16 cellular contexts compared by ENCODE assay signal in genomic region chr4:184838249-184839074, GRCh38. TPM values are rescaled to one million over a fixed set of nuclear protein-coding genes. Genes with fewer than 3 reads are reported as not detected.
DNase-seq lines count a peak whose midpoint lies in the region; ATAC-seq, FAIRE-seq and TF ChIP-seq lines count a peak whose summit lies in the region.
"Had no signal": no experiment of that assay in that cellular context is flagged by ENCODE, and none has a peak within 500 bp of the region (broad histone marks: within the 10 kb centered on the region; RNA-seq: fewer than 3 reads in every experiment).

No MANE protein-coding gene starts in this region.

- TF ChIP-seq CTCF in 22Rv1 (IDR thresholded peaks at IDR 0.05) (no peak), fibroblast of mammary gland (conservative IDR thresholded peaks at IDR 0.05; ENCODE audit: control insufficient read depth, insufficient read depth, low read depth, low read length) (no peak), kidney (IDR thresholded peaks at IDR 0.05; ENCODE audit: borderline replicate concordance, extremely low read depth, insufficient read depth) (no peak), mucosa of descending colon (IDR thresholded peaks at IDR 0.05) (no peak)

- H3K4me1 ChIP-seq in GM23248 (ENCODE audit: insufficient read depth), result no peaks in the 10 kb centered on the region
- H3K4me1 ChIP-seq in kidney (ENCODE audit: control insufficient read depth in 1 of 2, insufficient read depth in 1 of 2, low read depth in 1 of 2, low read length in 2 of 2), result no peaks in the 10 kb centered on the region
- H3K4me1 ChIP-seq in mucosa of descending colon (ENCODE audit: low read depth), result no peaks in the 10 kb centered on the region
- H3K4me1 ChIP-seq: pancreas, stomach had no signal

- no peak for FAIRE-seq in kidney (lab: Jason Lieb, UNC)
- FAIRE-seq: bronchial epithelial cell, pancreas, small intestine had no signal

- no peaks in the 10 kb centered on the region for H3F3A ChIP-seq in GM23248 (ENCODE audit: insufficient read depth)

- no peaks in the 10 kb centered on the region for H4K20me1 ChIP-seq in GM23248 (ENCODE audit: insufficient read depth)

- H3K27me3 ChIP-seq in GM23248 (replicated peaks; ENCODE audit: insufficient read depth), result no peaks in the 10 kb centered on the region; the same call in 1 of the 2 replicates
- H3K27me3 ChIP-seq: pancreas, stomach had no signal

- no peak overlapping the region for H3K4me2 ChIP-seq in GM23248 (ENCODE audit: unreplicated experiment)

- H3K36me3 ChIP-seq in GM23248 (ENCODE audit: low read depth) (no peaks in the 10 kb centered on the region), kidney (ENCODE audit: control insufficient read depth in 1 of 2, insufficient read depth in 2 of 2, low read length in 2 of 2) (no peaks in the 10 kb centered on the region), mucosa of descending colon (ENCODE audit: low read depth) (no peaks in the 10 kb centered on the region)
- H3K36me3 ChIP-seq: pancreas, stomach had no signal

- ATAC-seq in GM21723 (IDR thresholded peaks at IDR 0.05; ENCODE audit: unreplicated experiment) (no peak), mucosa of descending colon (no peak)
- ATAC-seq: pancreas had no signal

- intact Hi-C loops in kidney (cut with DNase I) (no loop called here), mucosa of descending colon (cut with DNase I, micrococcal nuclease) (no loop called here)

- H3K9me2 ChIP-seq in GM23248 (ENCODE audit: insufficient read depth), result no peaks in the 10 kb centered on the region

- peak overlapping the region; percentile 71 for H3K27ac ChIP-seq in 22Rv1
- H3K27ac ChIP-seq in GM23248, result no peak overlapping the region
- H3K27ac ChIP-seq in kidney (ENCODE audit: low read depth in 2 of 2, low read length in 2 of 2), result no peak overlapping the region
- H3K27ac ChIP-seq: pancreas, stomach had no signal

- in situ Hi-C loops in GM23248 (cut with MboI), result no loop called here

- WGBS in GM23248 (ENCODE audit: low coverage in 1 of 2, low lambda C conversion rate in 2 of 2, missing lambda C conversion rate in 2 of 2), 2 experiments, result 46 to 47% methylated on average over 11 of the region's 11 CpGs

- H2AFZ ChIP-seq in GM23248, result no peak overlapping the region

- H3K9me3 ChIP-seq in GM23248 (ENCODE audit: low read depth) (no peaks in the 10 kb centered on the region), kidney (ENCODE audit: control insufficient read depth in 1 of 2, low read length in 2 of 2) (no peaks in the 10 kb centered on the region), mucosa of descending colon (no peaks in the 10 kb centered on the region)
- H3K9me3 ChIP-seq: pancreas, stomach had no signal

- no peak overlapping the region for H3K9ac ChIP-seq in GM23248
- H3K9ac ChIP-seq in kidney (ENCODE audit: low read length in 2 of 2), result no peak overlapping the region

- H3K4me3 ChIP-seq in GM23248, result no peak overlapping the region
- no peak overlapping the region for H3K4me3 ChIP-seq in fibroblast of mammary gland (ENCODE audit: control insufficient read depth, low read depth, low read length)
- H3K4me3 ChIP-seq in kidney (ENCODE audit: low read length in 2 of 2), result no peak overlapping the region
- H3K4me3 ChIP-seq in mucosa of descending colon, result no peak overlapping the region
- H3K4me3 ChIP-seq: pancreas, stomach had no signal

- no peaks in the 10 kb centered on the region for H3K79me2 ChIP-seq in GM23248 (ENCODE audit: insufficient read depth)

- DNase-seq in GM23248 (peak; percentile 41), NCI-H510A (lab: John Stamatoyannopoulos, UW) (peak; percentile 53), fibroblast of mammary gland (ENCODE audit: low read depth) (peak; percentile 38), kidney (no peak), NCI-H446 treated with DMSO at 0.1 percent for 48 hours (lab: John Stamatoyannopoulos, UW) (no peak), mucosa of descending colon (no peak)
- DNase-seq: activated B cell treated with CpG ODN at 0.5 μM for 24 hours; activated naive CD4-positive, alpha-beta T cell treated with Interleukin-2 at 50 U/mL for 16 hours; H7; NCI-H1930; pancreas; small intestine; stomach had no signal

RNA-seq across cellular contexts. Expression of gene ACSL1, which starts 12.7 kb away (rescaled TPM):
- 16.8 and 22.6 TPM in 2 replicates for total RNA-seq in GM23248 (2014; rRNA removed; shearing (Covaris generic))
- polyA plus RNA-seq in GM23248 (2016; fragmentation: Nextera tagmentation; extraction: Ambion mirVana) (15.4 and 17.3 TPM in 2 replicates), kidney (ENCODE audit: insufficient read depth, low read depth, low replicate concordance) (322 TPM)
- total RNA-seq in kidney (98.1 TPM), mucosa of descending colon (10 to 100 TPM; 37.4 to 51.4 (median 39.0) TPM)

Comparison
In these comparisons a context has a peak if more than half of its experiments do, and no peak if none do; other contexts are left out.
1. DNase-seq: peak in GM23248 (single experiment), NCI-H510A (single experiment) and fibroblast of mammary gland (single experiment); none in kidney (single experiment), NCI-H446 treated with DMSO at 0.1 percent for 48 hours (single experiment) and mucosa of descending colon (0 of 3).